In genomic region chr12:120462099-120462640, GRCh38 we compare ENCODE assay signal across 2 cellular contexts.
TF ChIP-seq lines count a peak whose summit lies in the region.

No MANE protein-coding gene starts in this region.

TF ChIP-seq in HepG2, 621 proteins besides CTCF, POLR2A, EP300 and RAD21:
- TF ChIP-seq AGO2 (optimal IDR thresholded peaks at IDR 0.05; ENCODE audit: low read depth, low read length) (peak; percentile 65), IKZF5 (CRISPR knock-in tag; IDR thresholded peaks at IDR 0.05) (no peak), ZBTB8A (CRISPR knock-in tag; IDR thresholded peaks at IDR 0.05; ENCODE audit: borderline replicate concordance, low read depth) (no peak), RBFOX2 (IDR thresholded peaks at IDR 0.05; ENCODE audit: low read depth, low read length) (peak; percentile 31), SSRP1 (CRISPR knock-in tag; IDR thresholded peaks at IDR 0.05) (0 out of 2 replicates have a peak, but pooled peaks have one; percentile 69), ZNF709 (CRISPR knock-in tag; IDR thresholded peaks at IDR 0.05) (no peak)

TF ChIP-seq in PFSK-1, 5 proteins besides CTCF, POLR2A, EP300 and RAD21:
- no peak for TF ChIP-seq REST (IDR thresholded peaks at IDR 0.05; ENCODE audit: insufficient read depth in 1 of 2, low read depth in 2 of 2, low read length in 2 of 2)
- peak; percentile 8; the same call in 1 of the 2 replicates for TF ChIP-seq POLR2AphosphoS5 (IDR thresholded peaks at IDR 0.05; ENCODE audit: low read depth, low read length)
